ENCODE assay signal across 18 cellular contexts in genomic region chr5:145908206-145908945, GRCh38. TPM values are rescaled to one million over a fixed set of nuclear protein-coding genes. Genes with fewer than 3 reads are reported as not detected.
DNase-seq lines count a peak whose midpoint lies in the region; ATAC-seq, FAIRE-seq and TF ChIP-seq lines count a peak whose summit lies in the region.
"Had no signal": no experiment of that assay in that cellular context is flagged by ENCODE, and none has a peak within 500 bp of the region (broad histone marks: within the 10 kb centered on the region; RNA-seq: fewer than 3 reads in every experiment).

No MANE protein-coding gene starts in this region.

- H2AFZ ChIP-seq in HepG2 (ENCODE audit: low read length) = no peak overlapping the region

- H3K27me3 ChIP-seq in HepG2 (ENCODE audit: control insufficient read depth in 1 of 2, insufficient read depth in 2 of 2, low read length in 2 of 2) (peaks cover 0 to 3% of the 10 kb centered on the region in 2 experiments; a peak in 3 of 5 replicates), right lobe of liver (no peaks in the 10 kb centered on the region)
- H3K27me3 ChIP-seq: ascending aorta, BE2C had no signal

- H3K4me1 ChIP-seq in HepG2 (ENCODE audit: insufficient read depth, low read length) (peaks cover 17% of the 10 kb centered on the region), right lobe of liver (peaks cover 0 to 9% (median 3%) of the 10 kb centered on the region in 4 donors)
- H3K4me1 ChIP-seq: ascending aorta, BE2C had no signal

- H3K79me2 ChIP-seq in HepG2 (ENCODE audit: insufficient read depth, low read length) = no peaks in the 10 kb centered on the region

- ATAC-seq in HepG2 = no peak
- ATAC-seq in right lobe of liver = no peak
- ATAC-seq in HG03460 (IDR thresholded peaks at IDR 0.05; ENCODE audit: unreplicated experiment) = no peak
- ATAC-seq: activated CD4-positive, CD25-positive, alpha-beta regulatory T cell treated with anti-CD3 and anti-CD28 coated beads, Interleukin-2, amount 50 U/mL, for 24 hours had no signal

- DNase-seq in HepG2 (ENCODE audit: low spot score) (no peak), right lobe of liver (no peak), astrocyte of the cerebellum (ENCODE audit: low read depth) (no peak), iPS-NIHi11 (ENCODE audit: low spot score) (peak; percentile 26), DMS79 treated with DMSO at 0.1 percent for 48 hours (lab: John Stamatoyannopoulos, UW) (no peak), NCI-H510A treated with DMSO at 0.1 percent for 48 hours (lab: John Stamatoyannopoulos, UW) (no peak)
- no peak for DNase-seq in activated naive CD4-positive, alpha-beta T cell (lab: John Stamatoyannopoulos, UW)
- DNase-seq: activated T-cell treated with anti-CD3 and anti-CD28 coated beads, Interleukin-2, amount 50 U/mL, for 24 hours; BE2C; immature natural killer cell; NCI-H526 had no signal

- no peak overlapping the region for H3K4me3 ChIP-seq in HepG2 (replicated peaks in 1 of 3; ENCODE audit: insufficient read depth in 1 of 3, low read depth in 2 of 3, low read length in 3 of 3)
- H3K4me3 ChIP-seq in right lobe of liver = no peak overlapping the region
- no peak overlapping the region for H3K4me3 ChIP-seq in astrocyte of the cerebellum (ENCODE audit: low read depth, low read length)
- H3K4me3 ChIP-seq: ascending aorta, skin epidermis had no signal

- CTCF ChIA-PET in HepG2 (lab: Yijun Ruan, JAX; ENCODE audit: low intra/inter-chr PET ratio, low total read pairs) = interaction anchor here (1.5 kb wide), 1 partner anchor 141 kb away, joined by 7 read pairs; no protein-coding TSS in a partner anchor

- no peak for TF ChIP-seq RAD21 in HepG2 (CRISPR knock-in tag; IDR thresholded peaks at IDR 0.05)

- in situ Hi-C loops in HepG2 (cut with HindIII; ENCODE audit: extremely low pct_ligation_motif_present, low pct_unique_long_range_greater_than_20kb) (no loop called here), astrocyte of the cerebellum (cut with HindIII; ENCODE audit: low sequenced_read_pairs) (no loop called here)

- no peak for TF ChIP-seq CTCF in HepG2 (CRISPR knock-in tag; IDR thresholded peaks at IDR 0.05)
- peak in 1 of 4 donors; percentile 9 for TF ChIP-seq CTCF in right lobe of liver (IDR thresholded peaks at IDR 0.05)
- peak; percentile 31 for TF ChIP-seq CTCF in astrocyte of the cerebellum (IDR thresholded peaks at IDR 0.05; ENCODE audit: low read depth, low read length, missing control alignments)

- no peaks in the 10 kb centered on the region for H3K9me3 ChIP-seq in HepG2 (ENCODE audit: low read length)
- H3K9me3 ChIP-seq in right lobe of liver = no peaks in the 10 kb centered on the region
- H3K9me3 ChIP-seq: ascending aorta, BE2C had no signal

- POLR2A ChIA-PET in HepG2 (lab: Yijun Ruan, JAX) = interaction anchor here (1.5 kb wide), 1 partner anchor 71 kb away, joined by 3 read pairs; no protein-coding TSS in a partner anchor

- TF ChIP-seq EP300 in HepG2 (IDR thresholded peaks at IDR 0.05; ENCODE audit: low read depth in 2 of 2, low read length in 2 of 2) (no peak), HepG2 (CRISPR knock-in tag; IDR thresholded peaks at IDR 0.05; ENCODE audit: borderline replicate concordance) (no peak)

- 26% methylated on average over 3 of the region's 3 CpGs for WGBS in HepG2 (ENCODE audit: low lambda C conversion rate)
- WGBS in right lobe of liver (ENCODE audit: insufficient coverage, low coverage, low lambda C conversion rate, missing lambda C conversion rate) = 69% methylated on average over 3 of the region's 3 CpGs

- intact Hi-C loops in HepG2 (cut with micrococcal nuclease; ENCODE audit: unreplicated experiment) = no loop called here
- intact Hi-C loops in right lobe of liver (cut with DNase I) = loop anchor here in 1 of 2 donors (10.0 kb wide), 1 partner anchor 146 kb away; no protein-coding TSS in a partner anchor

- no peak for FAIRE-seq in HepG2 (lab: Jason Lieb, UNC)

- no peak overlapping the region for H3K4me2 ChIP-seq in HepG2 (ENCODE audit: low read depth, low read length)

- H3K36me3 ChIP-seq in HepG2 (replicated peaks in 1 of 2; ENCODE audit: control insufficient read depth in 1 of 2, insufficient read depth in 2 of 2, low read length in 2 of 2) (no peaks in the 10 kb centered on the region), right lobe of liver (no peaks in the 10 kb centered on the region)
- H3K36me3 ChIP-seq: ascending aorta, BE2C had no signal

- H3K27ac ChIP-seq in HepG2 (ENCODE audit: extremely low read length, insufficient read depth, low read length) (no peak overlapping the region), right lobe of liver (no peak overlapping the region)
- H3K27ac ChIP-seq: ascending aorta, epithelial cell of prostate, skin epidermis had no signal

- no TSS peak for BruUV-seq in HepG2 (replicated peaks; lab: Mats Ljungman, UMichigan)

- no peaks in the 10 kb centered on the region for H4K20me1 ChIP-seq in HepG2 (ENCODE audit: insufficient read depth, low read length)

- TF ChIP-seq POLR2A in HepG2 (IDR thresholded peaks at IDR 0.05; ENCODE audit: insufficient read depth in 1 of 2, low read depth in 2 of 2, low read length in 2 of 2) (no peak), right lobe of liver (IDR thresholded peaks at IDR 0.05) (no peak)

- no peak overlapping the region for H3K9ac ChIP-seq in HepG2 (ENCODE audit: insufficient read depth, low read depth, low read length)

TF ChIP-seq in HepG2, 621 proteins besides CTCF, POLR2A, EP300 and RAD21:
- TF ChIP-seq ZBTB38 (CRISPR knock-in tag; IDR thresholded peaks at IDR 0.05) (no peak), SMC3 (IDR thresholded peaks at IDR 0.05; ENCODE audit: low read length) (peak; percentile 28; the same call in 1 of the 2 replicates), STAG1 (CRISPR knock-in tag; IDR thresholded peaks at IDR 0.05) (peak; percentile 23; the same call in 1 of the 2 replicates)

RNA-seq across cellular contexts. Expression of gene SH3RF2, which starts 28.0 kb away (rescaled TPM):
- total RNA-seq in HepG2 (2016; rRNA removed; fragmentation: Illumina TruSeq; extraction: Trizol) (3.1 and 3.7 TPM in 2 replicates), right lobe of liver (10 to 100 TPM in 2 of 6 experiments, 1 to 10 TPM in 4; 2.7 to 20.6 (median 5.8) TPM)
- 2.1 and 2.2 TPM in 2 replicates for total RNA-seq in HepG2 (2016; cell fraction: cytosol; rRNA removed; fragmentation: Illumina TruSeq; extraction: Trizol; ENCODE audit: low read depth)
- 2.6 and 3.8 TPM in 2 replicates for total RNA-seq in HepG2 (2016; cell fraction: insoluble cytoplasmic fraction; rRNA removed; fragmentation: Illumina TruSeq; extraction: Trizol)
- total RNA-seq in HepG2 (2016; cell fraction: membrane; rRNA removed; fragmentation: Illumina TruSeq; extraction: Trizol) = 2.4 and 3.8 TPM in 2 replicates
- total RNA-seq in HepG2 (2016; cell fraction: nucleus; rRNA removed; fragmentation: Illumina TruSeq; extraction: Trizol) = 7.9 and 8.9 TPM in 2 replicates
- 2.6 and 2.8 TPM in 2 replicates for polyA plus RNA-seq in HepG2 (2011; rRNA removed)
- 1.7 and 2.1 TPM in 2 replicates for polyA plus RNA-seq in HepG2 (2011; cell fraction: cytosol; rRNA removed)
- 4.9 and 6.9 TPM in 2 replicates for polyA plus RNA-seq in HepG2 (2011; cell fraction: nucleus; rRNA removed)
- polyA plus RNA-seq in HepG2 (2012) = 1.7 and 2.5 TPM in 2 replicates
- polyA plus RNA-seq in HepG2 (2016; cell fraction: cytosol; fragmentation: Illumina TruSeq; extraction: Trizol; ENCODE audit: low read depth) = 0.76 and 1.0 TPM in 2 replicates
- polyA plus RNA-seq in HepG2 (2016; cell fraction: insoluble cytoplasmic fraction; fragmentation: Illumina TruSeq; extraction: Trizol; ENCODE audit: low read depth) = 2.7 and 3.7 TPM in 2 replicates
- polyA plus RNA-seq in HepG2 (2016; cell fraction: membrane; fragmentation: Illumina TruSeq; extraction: Trizol; ENCODE audit: low read depth) = 1.4 and 1.7 TPM in 2 replicates
- polyA plus RNA-seq in HepG2 (2016; cell fraction: nucleus; fragmentation: Illumina TruSeq; extraction: Trizol; ENCODE audit: insufficient read depth, low read depth) = 11.0 and 12.4 TPM in 2 replicates
- polyA minus RNA-seq in HepG2 (2011; rRNA and poly(A)+ RNA removed; ENCODE audit: low replicate concordance) = 4.5 and 13.0 TPM in 2 replicates
- polyA minus RNA-seq in HepG2 (2011; cell fraction: cytosol; rRNA and poly(A)+ RNA removed) = 2.0 and 2.5 TPM in 2 replicates
- 8.4 and 9.1 TPM in 2 replicates for polyA minus RNA-seq in HepG2 (2011; cell fraction: nucleus; rRNA and poly(A)+ RNA removed)
- polyA plus RNA-seq: immature natural killer cell had no signal

RNA-seq across cellular contexts. Expression of gene GRXCR2, which starts 35.6 kb away (rescaled TPM):
- total RNA-seq in HepG2 (2016; rRNA removed; fragmentation: Illumina TruSeq; extraction: Trizol) = not detected in 2 replicates
- total RNA-seq in HepG2 (2016; cell fraction: cytosol; rRNA removed; fragmentation: Illumina TruSeq; extraction: Trizol; ENCODE audit: low read depth) = not detected in 2 replicates
- total RNA-seq in HepG2 (2016; cell fraction: insoluble cytoplasmic fraction; rRNA removed; fragmentation: Illumina TruSeq; extraction: Trizol) = not detected in 2 replicates
- total RNA-seq in HepG2 (2016; cell fraction: membrane; rRNA removed; fragmentation: Illumina TruSeq; extraction: Trizol) = not detected in 2 replicates
- total RNA-seq in HepG2 (2016; cell fraction: nucleus; rRNA removed; fragmentation: Illumina TruSeq; extraction: Trizol) = not detected in 2 replicates
- not detected in 2 replicates for polyA plus RNA-seq in HepG2 (2011; rRNA removed)
- polyA plus RNA-seq in HepG2 (2011; cell fraction: cytosol; rRNA removed) = not detected in 2 replicates
- polyA plus RNA-seq in HepG2 (2011; cell fraction: nucleus; rRNA removed) = not detected in 2 replicates
- polyA plus RNA-seq in HepG2 (2012) = not detected in 2 replicates
- not detected in 2 replicates for polyA plus RNA-seq in HepG2 (2016; cell fraction: cytosol; fragmentation: Illumina TruSeq; extraction: Trizol; ENCODE audit: low read depth)
- not detected in 2 replicates for polyA plus RNA-seq in HepG2 (2016; cell fraction: insoluble cytoplasmic fraction; fragmentation: Illumina TruSeq; extraction: Trizol; ENCODE audit: low read depth)
- polyA plus RNA-seq in HepG2 (2016; cell fraction: membrane; fragmentation: Illumina TruSeq; extraction: Trizol; ENCODE audit: low read depth) = not detected in 2 replicates
- polyA plus RNA-seq in HepG2 (2016; cell fraction: nucleus; fragmentation: Illumina TruSeq; extraction: Trizol; ENCODE audit: insufficient read depth, low read depth) = not detected in 2 replicates
- polyA minus RNA-seq in HepG2 (2011; rRNA and poly(A)+ RNA removed; ENCODE audit: low replicate concordance) = not detected in 2 replicates
- polyA minus RNA-seq in HepG2 (2011; cell fraction: cytosol; rRNA and poly(A)+ RNA removed) = not detected in 2 replicates
- polyA minus RNA-seq in HepG2 (2011; cell fraction: nucleus; rRNA and poly(A)+ RNA removed) = not detected in 2 replicates
- total RNA-seq in right lobe of liver = not detected
- total RNA-seq: ascending aorta, myocyte, urinary bladder had no signal
- polyA plus RNA-seq: immature natural killer cell, urinary bladder had no signal
